8 cellular contexts compared by ENCODE assay signal in the genomic region with DNA sequence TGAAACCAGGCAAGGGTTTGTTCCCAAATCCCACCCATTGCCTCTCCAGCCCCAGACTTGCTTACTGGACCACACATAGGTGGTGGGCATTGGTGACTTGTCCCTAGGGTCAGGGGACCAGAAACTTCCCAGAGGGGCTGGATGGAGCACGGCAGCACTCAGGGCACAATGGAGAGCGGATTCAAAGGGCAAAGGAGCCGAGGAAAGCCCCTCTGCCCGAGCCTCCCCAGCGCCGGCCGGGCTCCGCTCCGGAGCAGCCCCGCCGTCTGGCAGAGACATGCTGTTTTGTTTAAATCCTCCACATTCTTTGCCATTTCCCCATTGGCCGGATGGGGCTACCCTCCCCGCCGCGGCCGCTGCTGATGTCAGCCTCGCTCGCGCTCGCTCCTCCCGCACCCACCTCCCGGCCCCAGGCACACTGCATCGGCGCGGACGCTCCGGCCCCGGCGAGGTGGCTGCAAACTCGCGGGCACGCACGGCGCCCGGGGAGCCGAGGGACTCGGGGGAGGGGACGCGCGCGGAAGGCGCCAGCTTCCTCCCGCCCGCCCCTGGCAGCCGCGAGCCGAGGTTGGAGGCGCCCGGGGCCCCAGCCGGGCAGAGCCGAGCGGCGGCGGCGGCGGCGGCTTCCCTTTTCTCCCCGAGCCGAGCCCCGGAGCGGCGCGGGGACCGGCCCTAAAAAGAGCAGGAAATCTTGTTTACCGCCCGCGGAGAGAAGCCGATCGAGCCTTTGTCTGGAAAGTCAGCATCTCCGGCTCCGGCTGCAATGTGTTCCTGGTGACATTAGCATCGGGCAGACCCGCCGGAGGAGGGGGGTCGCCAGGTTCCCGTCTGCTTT. TPM values are rescaled to one million over a fixed set of nuclear protein-coding genes. Genes with fewer than 3 reads are reported as not detected.
DNase-seq lines count a peak whose midpoint lies in the region; ATAC-seq and TF ChIP-seq lines count a peak whose summit lies in the region.

PITPNC1 (plus strand) TSS at position 390 of the 835 bp plus-strand sequence.

- peaks cover 15% of the 10 kb centered on the region for H3K36me3 Mint-ChIP-seq in T-cell
- peaks cover 12% of the 10 kb centered on the region for H3K36me3 Mint-ChIP-seq in type B pancreatic cell

- peak; percentile 81 for ATAC-seq in HG02610 (IDR thresholded peaks at IDR 0.05; ENCODE audit: unreplicated experiment)
- peak; percentile 75 to 79 (median 77) for ATAC-seq in T-cell (replicated peaks in 1 of 4)

- H3K4me3 ChIP-seq in GM12865 (ENCODE audit: low read depth, low read length) (peak within 1 kb of the TSS; percentile 63), adipocyte (ENCODE audit: low read length) (peak within 1 kb of the TSS; percentile 87)

- TF ChIP-seq CTCF in GM12865 (IDR thresholded peaks at IDR 0.05; ENCODE audit: insufficient read depth, low read depth, low read length, missing control alignments): peak; percentile 4
- TF ChIP-seq CTCF in type B pancreatic cell (conservative IDR thresholded peaks at IDR 0.05): peak; percentile 28

- no peaks in the 10 kb centered on the region for H3K9me3 ChIP-seq in adipocyte (ENCODE audit: control insufficient read depth, low read length)

- POLR2A ChIA-PET in T-cell (lab: Charles Lee): interaction anchor here in 1 of 2 donors (0.7 to 1.7 kb wide), 3 partner anchors 21 to 98 kb away, joined by 3 to 5 read pairs (median 3); no protein-coding TSS in a partner anchor

- CTCF ChIA-PET in T-cell (lab: Charles Lee): interaction anchor here (0.6 to 6.5 kb wide), 17 partner anchors 11 to 340 kb away, joined by 3 to 86 read pairs (median 8); partner anchors contain the start of genes NOL11 (in 1 of the 2) and PSMD12 (in 1 of the 2)

- intact Hi-C loops in cardiac septum (cut with DNase I): loop anchor here (5.0 kb wide), 3 partner anchors 65 to 255 kb away; no protein-coding TSS in a partner anchor
- intact Hi-C loops in posterior cingulate gyrus (cut with DNase I): loop anchor here (1.0 to 10.0 kb wide), 3 partner anchors 98 to 448 kb away; partner anchors contain the start of gene BPTF

- H3K36me3 ChIP-seq in adipocyte (ENCODE audit: control insufficient read depth, insufficient read depth, low read length, severe bottlenecking): no peaks in the 10 kb centered on the region

- no peaks in the 10 kb centered on the region for H3K27me3 ChIP-seq in adipocyte (replicated peaks; ENCODE audit: control insufficient read depth, insufficient read depth, low read length)

- H3K9ac ChIP-seq in adipocyte (ENCODE audit: low read length): peak within 1 kb of the TSS; percentile 80

- peak within 1 kb of the TSS; percentile 90 for H3K27ac Mint-ChIP-seq in T-cell
- peak within 1 kb of the TSS; percentile 88 for H3K27ac Mint-ChIP-seq in type B pancreatic cell

- no peaks in the 10 kb centered on the region for H3K27me3 Mint-ChIP-seq in T-cell
- H3K27me3 Mint-ChIP-seq in type B pancreatic cell: peaks cover 5% of the 10 kb centered on the region

- peaks cover 17% of the 10 kb centered on the region for H3K4me1 ChIP-seq in adipocyte (ENCODE audit: control insufficient read depth, insufficient read depth, low read length)

- H3K4me3 Mint-ChIP-seq in T-cell (peak within 1 kb of the TSS; percentile 89 to 97 (median 94)), type B pancreatic cell (peak within 1 kb of the TSS; percentile 89)

- DNase-seq in GM12865 (ENCODE audit: low read depth) (peak; percentile 95), NCI-H1105 treated with DMSO at 0.1 percent for 48 hours (lab: John Stamatoyannopoulos, UW) (peak; percentile 65), T-cell (peak; percentile 72 to 90 (median 84)), adipocyte (ENCODE audit: low read depth) (peak; percentile 98), cardiac septum (ENCODE audit: low spot score) (peak; percentile 92), posterior cingulate gyrus (peak; percentile 73 to 97 (median 89)), type B pancreatic cell (ENCODE audit: extremely low spot score, unreplicated experiment) (peak; percentile 90)

- H3K4me1 Mint-ChIP-seq in T-cell: peaks cover 42 to 52% (median 50%) of the 10 kb centered on the region in 3 donors
- peaks cover 28% of the 10 kb centered on the region for H3K4me1 Mint-ChIP-seq in type B pancreatic cell (ENCODE audit: unreplicated experiment)

- H3K9me3 Mint-ChIP-seq in T-cell (no peaks in the 10 kb centered on the region), type B pancreatic cell (no peaks in the 10 kb centered on the region)

RNA-seq across cellular contexts. Expression of gene PITPNC1, which starts in this region (rescaled TPM):
- total RNA-seq in T-cell: 100 to 1,000 TPM in 3 of 5 donors, 10 to 100 TPM in 2; 82.6 to 132 (median 111) TPM
- total RNA-seq in cardiac septum: 12.5 TPM
- total RNA-seq in type B pancreatic cell (ENCODE audit: low replicate concordance): 13.0 and 18.7 TPM in 2 replicates

Comparison
In these comparisons a context has a peak if more than half of its experiments do, and no peak if none do; other contexts are left out.
1. Peak in every context shown above with its lines: DNase-seq, ATAC-seq and H3K4me3 ChIP-seq.